Comparison of ENCODE assay signal across 9 cellular contexts in the genomic region with DNA sequence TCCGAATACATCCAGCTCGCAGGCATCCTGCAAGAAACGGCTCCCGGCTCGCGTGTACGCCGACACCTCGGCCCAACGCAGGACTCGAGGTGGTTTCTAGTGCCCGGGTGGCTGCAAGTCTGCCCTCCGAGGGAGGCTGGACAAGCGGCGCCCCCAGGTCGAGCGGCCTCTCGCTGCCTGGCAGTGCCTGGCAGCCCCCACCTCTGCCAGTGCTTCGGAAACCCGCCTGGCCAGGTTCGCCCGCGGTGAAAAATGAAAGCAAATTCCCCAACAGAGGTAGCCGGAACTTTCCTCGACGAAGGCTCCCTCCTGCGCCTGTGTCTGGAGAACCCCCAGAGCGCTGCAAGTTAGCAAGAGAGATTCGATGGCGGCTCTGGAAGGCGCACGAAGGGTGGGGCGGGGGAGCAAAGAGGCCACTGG. TPM values are rescaled to one million over a fixed set of nuclear protein-coding genes. Genes with fewer than 3 reads are reported as not detected.
A peak's percentile ranks its signal among the peaks of the same experiment; 100 is the strongest.
DNase-seq lines count a peak whose midpoint lies in the region; ATAC-seq and TF ChIP-seq lines count a peak whose summit lies in the region.
"Had no signal": no experiment of that assay in that cellular context is flagged by ENCODE, and none has a peak within 500 bp of the region (broad histone marks: within the 10 kb centered on the region; RNA-seq: fewer than 3 reads in every experiment).

No MANE protein-coding gene starts in this region.

- peaks cover 29% of the 10 kb centered on the region for H3K4me1 ChIP-seq in Panc1 (ENCODE audit: control insufficient read depth, insufficient read depth, low read length)

- no peak for TF ChIP-seq EP300 in neural cell (conservative IDR thresholded peaks at IDR 0.05; ENCODE audit: poor library complexity, severe bottlenecking)

- H3K36me3 ChIP-seq in Panc1 (ENCODE audit: control insufficient read depth, insufficient read depth, low read length), result peaks cover 5% of the 10 kb centered on the region; the same call in 1 of the 2 replicates
- no peaks in the 10 kb centered on the region for H3K36me3 ChIP-seq in neural cell (ENCODE audit: insufficient read depth, low read length)

- POLR2A ChIA-PET in Panc1 (lab: Charles Lee), result no interaction called here

- no peaks in the 10 kb centered on the region for H3K9me2 ChIP-seq in neural cell (ENCODE audit: insufficient read depth, low read length)

- H3K27ac ChIP-seq in Panc1 (ENCODE audit: low read length), result peak overlapping the region; percentile 77
- peak overlapping the region; percentile 99 for H3K27ac ChIP-seq in neural cell (ENCODE audit: low read length)

- CTCF ChIA-PET in Panc1 (lab: Charles Lee), result interaction anchor here (0.7 kb wide), 1 partner anchor 896 kb away, joined by 7 read pairs; no protein-coding TSS in a partner anchor

- DNase-seq in AG10803 (ENCODE audit: low read depth) (no peak), Panc1 (ENCODE audit: low read depth, low spot score) (no peak), epithelial cell of esophagus (ENCODE audit: low read depth) (peak; percentile 47), anterior cingulate cortex (lab: John Stamatoyannopoulos, UW) (no peak), lower leg skin (ENCODE audit: low spot score in 2 of 2) (no peak), DMS79 (lab: John Stamatoyannopoulos, UW) (no peak)
- DNase-seq: NCI-H2029 treated with DMSO at 0.1 percent for 48 hours had no signal

- peak overlapping the region; percentile 80 for H3K4me3 ChIP-seq in AG10803 (ENCODE audit: low read length)
- peak overlapping the region; percentile 60 to 63 for H3K4me3 ChIP-seq in Panc1 (ENCODE audit: low read depth in 2 of 2, low read length in 2 of 2)
- peak overlapping the region; percentile 78 for H3K4me3 ChIP-seq in epithelial cell of esophagus (ENCODE audit: low read length)
- peak overlapping the region; percentile 94 for H3K4me3 ChIP-seq in neural cell (ENCODE audit: low read length)
- no peak overlapping the region for H3K4me3 ChIP-seq in lower leg skin (ENCODE audit: low read depth, poor library complexity, severe bottlenecking)

- H3K27me3 ChIP-seq in Panc1 (ENCODE audit: control insufficient read depth, insufficient read depth, low read length), result peaks cover 29% of the 10 kb centered on the region
- peaks cover 68% of the 10 kb centered on the region for H3K27me3 ChIP-seq in neural cell (ENCODE audit: insufficient read depth, low read depth, low read length)

- H4K20me1 ChIP-seq in neural cell (ENCODE audit: insufficient read depth), result no peaks in the 10 kb centered on the region

- H3F3A ChIP-seq in neural cell (ENCODE audit: insufficient read depth, low read length, poor library complexity, severe bottlenecking), result peaks cover 5% of the 10 kb centered on the region

- H2AFZ ChIP-seq in neural cell (ENCODE audit: low read depth, low read length), result no peak overlapping the region

- 70 to 73% methylated on average over 33 of the region's 33 CpGs for WGBS in lower leg skin, 2 donors

- H3K9me3 ChIP-seq in Panc1 (ENCODE audit: control insufficient read depth, insufficient read depth, low read depth, low read length) (no peaks in the 10 kb centered on the region), neural cell (ENCODE audit: low read length) (no peaks in the 10 kb centered on the region)

- in situ Hi-C loops in Panc1 (cut with HindIII; ENCODE audit: low pct_unique_long_range_greater_than_20kb, low sequenced_read_pairs), result no loop called here

- no TSS peak for BruUV-seq in Panc1 (replicated peaks; lab: Mats Ljungman, UMichigan)

- H3K79me2 ChIP-seq in neural cell (replicated peaks; ENCODE audit: insufficient read depth, low read length), result peaks cover 62% of the 10 kb centered on the region

- TF ChIP-seq CTCF in AG10803 (conservative IDR thresholded peaks at IDR 0.05; ENCODE audit: low read length) (no peak), Panc1 (IDR thresholded peaks at IDR 0.05) (no peak), epithelial cell of esophagus (IDR thresholded peaks at IDR 0.05; ENCODE audit: insufficient read depth, low read depth, low read length, missing control alignments) (no peak), neural cell (IDR thresholded peaks at IDR 0.05; ENCODE audit: poor library complexity, severe bottlenecking) (no peak), lower leg skin (IDR thresholded peaks at IDR 0.05) (no peak)

- TF ChIP-seq POLR2A in lower leg skin (IDR thresholded peaks at IDR 0.05), result no peak

- no peak for TF ChIP-seq RAD21 in neural cell (conservative IDR thresholded peaks at IDR 0.05)

- ATAC-seq in Panc1, result peak; percentile 5
- ATAC-seq in GM21390 (IDR thresholded peaks at IDR 0.05; ENCODE audit: unreplicated experiment), result no peak

- H3K4me2 ChIP-seq in neural cell (ENCODE audit: low read length), result peak overlapping the region; percentile 90

- H3K9ac ChIP-seq in neural cell (ENCODE audit: low read length), result peak overlapping the region; percentile 100

- intact Hi-C loops in Panc1 (cut with micrococcal nuclease; ENCODE audit: unreplicated experiment), result loop anchor here (10.0 kb wide), 3 partner anchors 507 to 1137 kb away; no protein-coding TSS in a partner anchor
- intact Hi-C loops in lower leg skin (cut with DNase I; ENCODE audit: low total_unique reads), result no loop called here

TF ChIP-seq in neural cell, 6 proteins besides CTCF, POLR2A, EP300 and RAD21:
- no peak for TF ChIP-seq EZH2 (IDR thresholded peaks at IDR 0.05; ENCODE audit: borderline replicate concordance, insufficient read depth, low read length, poor library complexity, severe bottlenecking)
- TF ChIP-seq, protein P1, sequence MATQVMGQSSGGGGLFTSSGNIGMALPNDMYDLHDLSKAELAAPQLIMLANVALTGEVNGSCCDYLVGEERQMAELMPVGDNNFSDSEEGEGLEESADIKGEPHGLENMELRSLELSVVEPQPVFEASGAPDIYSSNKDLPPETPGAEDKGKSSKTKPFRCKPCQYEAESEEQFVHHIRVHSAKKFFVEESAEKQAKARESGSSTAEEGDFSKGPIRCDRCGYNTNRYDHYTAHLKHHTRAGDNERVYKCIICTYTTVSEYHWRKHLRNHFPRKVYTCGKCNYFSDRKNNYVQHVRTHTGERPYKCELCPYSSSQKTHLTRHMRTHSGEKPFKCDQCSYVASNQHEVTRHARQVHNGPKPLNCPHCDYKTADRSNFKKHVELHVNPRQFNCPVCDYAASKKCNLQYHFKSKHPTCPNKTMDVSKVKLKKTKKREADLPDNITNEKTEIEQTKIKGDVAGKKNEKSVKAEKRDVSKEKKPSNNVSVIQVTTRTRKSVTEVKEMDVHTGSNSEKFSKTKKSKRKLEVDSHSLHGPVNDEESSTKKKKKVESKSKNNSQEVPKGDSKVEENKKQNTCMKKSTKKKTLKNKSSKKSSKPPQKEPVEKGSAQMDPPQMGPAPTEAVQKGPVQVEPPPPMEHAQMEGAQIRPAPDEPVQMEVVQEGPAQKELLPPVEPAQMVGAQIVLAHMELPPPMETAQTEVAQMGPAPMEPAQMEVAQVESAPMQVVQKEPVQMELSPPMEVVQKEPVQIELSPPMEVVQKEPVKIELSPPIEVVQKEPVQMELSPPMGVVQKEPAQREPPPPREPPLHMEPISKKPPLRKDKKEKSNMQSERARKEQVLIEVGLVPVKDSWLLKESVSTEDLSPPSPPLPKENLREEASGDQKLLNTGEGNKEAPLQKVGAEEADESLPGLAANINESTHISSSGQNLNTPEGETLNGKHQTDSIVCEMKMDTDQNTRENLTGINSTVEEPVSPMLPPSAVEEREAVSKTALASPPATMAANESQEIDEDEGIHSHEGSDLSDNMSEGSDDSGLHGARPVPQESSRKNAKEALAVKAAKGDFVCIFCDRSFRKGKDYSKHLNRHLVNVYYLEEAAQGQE (IDR thresholded peaks at IDR 0.05; ENCODE audit: borderline replicate concordance), result no peak
- TF ChIP-seq MXI1 (conservative IDR thresholded peaks at IDR 0.05; ENCODE audit: poor library complexity, severe bottlenecking), result no peak
- TF ChIP-seq SMC3 (conservative IDR thresholded peaks at IDR 0.05; ENCODE audit: poor library complexity), result no peak
- peak; percentile 45 for TF ChIP-seq POLR2AphosphoS5 (IDR thresholded peaks at IDR 0.05)

RNA-seq across cellular contexts. Expression of a gene that starts 5.7 kb away (rescaled TPM):
- 10.4 TPM for total RNA-seq in Panc1 (2021; ENCODE audit: unreplicated experiment)
- polyA plus RNA-seq in Panc1 (2012; ENCODE audit: insufficient read length), result 9.0 TPM
- 41.4 and 49.9 TPM in 2 replicates for polyA plus RNA-seq in neural cell
- 89.5 and 107 TPM in 2 replicates for polyA minus RNA-seq in neural cell
- 1 to 10 TPM; 4.8 to 8.6 (median 7.4) TPM for total RNA-seq in lower leg skin

RNA-seq across cellular contexts. Expression of a gene that starts 24.1 kb away (rescaled TPM):
- 1.2 TPM for total RNA-seq in Panc1 (2021; ENCODE audit: unreplicated experiment)
- polyA plus RNA-seq in Panc1 (2012; ENCODE audit: insufficient read length), result 1.4 TPM
- polyA plus RNA-seq in neural cell, result 5.6 and 8.4 TPM in 2 replicates
- 16.6 and 21.2 TPM in 2 replicates for polyA minus RNA-seq in neural cell
- 1 to 10 TPM in 3 of 4 donors, under 1 TPM in 1; 0.76 to 6.4 (median 1.3) TPM for total RNA-seq in lower leg skin
